In the genomic region with DNA sequence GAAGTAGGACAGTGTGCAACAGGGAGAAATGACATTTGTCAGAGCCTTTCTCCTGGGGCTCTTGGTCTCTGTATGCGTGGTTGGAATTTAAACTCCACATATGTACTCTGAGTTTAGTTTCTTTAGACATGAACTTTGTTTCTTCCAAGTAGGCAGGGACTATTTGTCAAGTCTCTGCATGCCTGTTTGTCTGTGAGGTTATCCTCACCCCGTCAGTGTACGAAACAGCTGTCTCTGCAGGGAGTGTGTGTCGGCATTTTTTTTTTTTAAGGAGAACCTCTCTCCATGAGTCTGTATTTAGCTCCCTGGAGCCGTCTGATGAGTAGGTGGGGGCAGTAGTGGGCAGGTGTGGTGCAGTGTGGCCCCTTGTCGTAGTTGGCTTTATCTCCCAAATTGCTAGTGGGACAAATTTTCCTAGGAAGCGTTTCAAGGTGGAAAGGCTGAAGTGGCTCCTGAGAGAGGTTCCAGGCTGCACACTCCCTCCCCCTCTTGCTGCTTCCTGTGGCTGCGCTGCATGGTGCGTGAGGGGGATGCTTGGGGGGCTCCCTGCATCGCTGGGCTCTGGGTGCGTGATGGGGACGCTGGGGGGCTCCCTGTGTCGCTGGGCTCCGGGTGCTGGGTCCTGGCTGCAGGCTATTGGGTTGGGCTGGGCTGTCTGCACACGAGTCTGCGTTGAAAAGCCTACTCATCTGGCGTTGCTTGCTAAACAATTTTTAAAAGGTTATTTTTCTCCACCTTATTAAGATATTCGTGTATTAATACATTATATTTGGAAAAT, we compare ENCODE assay signal across 16 cellular contexts. TPM values are rescaled to one million over a fixed set of nuclear protein-coding genes. Genes with fewer than 3 reads are reported as not detected.
DNase-seq lines count a peak whose midpoint lies in the region; ATAC-seq and TF ChIP-seq lines count a peak whose summit lies in the region.
"Had no signal": no experiment of that assay in that cellular context is flagged by ENCODE, and none has a peak within 500 bp of the region (broad histone marks: within the 10 kb centered on the region; RNA-seq: fewer than 3 reads in every experiment).

No MANE protein-coding gene starts in this region.

- DNase-seq in Right ventricle myocardium superior (no peak), left ventricle myocardium inferior (no peak), mesenteric fat pad (ENCODE audit: low spot score) (peak; percentile 83), thoracic aorta (ENCODE audit: low spot score) (no peak), cerebellar nuclear complex (lab: John Stamatoyannopoulos, UW) (no peak), posterior vena cava (ENCODE audit: low spot score) (no peak)
- DNase-seq in central memory CD8-positive, alpha-beta T cell (ENCODE audit: low spot score in 2 of 2), result no peak
- no peak for DNase-seq in CD4-positive, alpha-beta T cell
- DNase-seq: activated naive CD4-positive, alpha-beta T cell treated with anti-CD3 and anti-CD28 coated beads, Interleukin-2, amount 10 ng/mL, durations not matched to agents 7 days and 5 days; Kasumi-1; left colon; NCI-H187; NCI-H526 treated with DMSO at 0.1 percent for 48 hours; OCI-M1; retina; transverse colon had no signal

- POLR2A ChIA-PET in CD4-positive, alpha-beta T cell (lab: Charles Lee), result no interaction called here

- no peaks in the 10 kb centered on the region for H3K27me3 ChIP-seq in left ventricle myocardium inferior (ENCODE audit: low read depth)
- no peaks in the 10 kb centered on the region for H3K27me3 ChIP-seq in thoracic aorta (replicated peaks; ENCODE audit: insufficient read depth)
- H3K27me3 ChIP-seq in CD4-positive, alpha-beta T cell (ENCODE audit: control insufficient read depth, insufficient read depth, low read length), result no peaks in the 10 kb centered on the region
- H3K27me3 ChIP-seq: transverse colon had no signal

- no peak for TF ChIP-seq CTCF in left ventricle myocardium inferior (IDR thresholded peaks at IDR 0.05; ENCODE audit: borderline replicate concordance)
- TF ChIP-seq CTCF in thoracic aorta (IDR thresholded peaks at IDR 0.05), result no peak
- TF ChIP-seq CTCF in CD4-positive, alpha-beta T cell (IDR thresholded peaks at IDR 0.05), result no peak

- peak overlapping the region; percentile 70 for H3K27ac Mint-ChIP-seq in central memory CD8-positive, alpha-beta T cell (ENCODE audit: low read depth)
- H3K27ac Mint-ChIP-seq in CD4-positive, alpha-beta T cell, result no peak overlapping the region
- H3K27ac Mint-ChIP-seq: activated naive CD4-positive, alpha-beta T cell treated with anti-CD3 and anti-CD28 coated beads, Interleukin-2, amount 10 ng/mL, durations not matched to agents 7 days and 5 days had no signal

- CTCF ChIA-PET in CD4-positive, alpha-beta T cell (lab: Charles Lee), result no interaction called here

- peaks cover 56% of the 10 kb centered on the region for H3K4me1 ChIP-seq in left ventricle myocardium inferior
- H3K4me1 ChIP-seq in thoracic aorta (ENCODE audit: control insufficient read depth in 1 of 2, low read depth in 2 of 2), result peaks cover 53 to 87% of the 10 kb centered on the region in 2 donors

- H3K9me3 ChIP-seq in left ventricle myocardium inferior (replicated peaks), result no peaks in the 10 kb centered on the region
- H3K9me3 ChIP-seq in thoracic aorta, result no peaks in the 10 kb centered on the region
- no peaks in the 10 kb centered on the region for H3K9me3 ChIP-seq in CD4-positive, alpha-beta T cell (ENCODE audit: control insufficient read depth, low read length)
- H3K9me3 ChIP-seq: transverse colon had no signal

- H3K4me3 ChIP-seq in left ventricle myocardium inferior (no peak overlapping the region), thoracic aorta (peak overlapping the region; percentile 12)
- H3K4me3 ChIP-seq: transverse colon had no signal

- H3K36me3 Mint-ChIP-seq in central memory CD8-positive, alpha-beta T cell (ENCODE audit: insufficient read depth), result peaks cover 61% of the 10 kb centered on the region
- H3K36me3 Mint-ChIP-seq in CD4-positive, alpha-beta T cell (ENCODE audit: low read depth), result peaks cover 97% of the 10 kb centered on the region

- H3K27ac ChIP-seq in left ventricle myocardium inferior (replicated peaks) (no peak overlapping the region), thoracic aorta (peak overlapping the region; percentile 53 to 73)
- no peak overlapping the region for H3K27ac ChIP-seq in CD4-positive, alpha-beta T cell (ENCODE audit: low read depth, low read length)
- H3K27ac ChIP-seq: transverse colon had no signal

- no peaks in the 10 kb centered on the region for H3K27me3 Mint-ChIP-seq in central memory CD8-positive, alpha-beta T cell
- H3K27me3 Mint-ChIP-seq in CD4-positive, alpha-beta T cell, result no peaks in the 10 kb centered on the region
- H3K27me3 Mint-ChIP-seq: activated naive CD4-positive, alpha-beta T cell treated with anti-CD3 and anti-CD28 coated beads, Interleukin-2, amount 10 ng/mL, durations not matched to agents 7 days and 5 days had no signal

- ATAC-seq in Right ventricle myocardium superior (ENCODE audit: poor library complexity) (peak; percentile 5), thoracic aorta (ENCODE audit: insufficient number of reproducible peaks, low FRiP score, low read depth) (no peak)
- no peak for ATAC-seq in central memory CD8-positive, alpha-beta T cell (replicated peaks; ENCODE audit: extremely low read depth, poor library complexity, severe bottlenecking)
- ATAC-seq in CD4-positive, alpha-beta T cell (ENCODE audit: poor library complexity), result no peak
- ATAC-seq: left colon had no signal

- no peaks in the 10 kb centered on the region for H3K9me3 Mint-ChIP-seq in central memory CD8-positive, alpha-beta T cell
- no peaks in the 10 kb centered on the region for H3K9me3 Mint-ChIP-seq in CD4-positive, alpha-beta T cell
- H3K9me3 Mint-ChIP-seq: activated naive CD4-positive, alpha-beta T cell treated with anti-CD3 and anti-CD28 coated beads, Interleukin-2, amount 10 ng/mL, durations not matched to agents 7 days and 5 days had no signal

- H3K4me3 Mint-ChIP-seq in central memory CD8-positive, alpha-beta T cell, result no peak overlapping the region
- H3K4me3 Mint-ChIP-seq in CD4-positive, alpha-beta T cell, result no peak overlapping the region
- H3K4me3 Mint-ChIP-seq: activated naive CD4-positive, alpha-beta T cell treated with anti-CD3 and anti-CD28 coated beads, Interleukin-2, amount 10 ng/mL, durations not matched to agents 7 days and 5 days had no signal

- H3K4me1 Mint-ChIP-seq in central memory CD8-positive, alpha-beta T cell, result peaks cover 44% of the 10 kb centered on the region
- H3K4me1 Mint-ChIP-seq in CD4-positive, alpha-beta T cell (ENCODE audit: low read depth), result peaks cover 17% of the 10 kb centered on the region
- H3K4me1 Mint-ChIP-seq: activated naive CD4-positive, alpha-beta T cell treated with anti-CD3 and anti-CD28 coated beads, Interleukin-2, amount 10 ng/mL, durations not matched to agents 7 days and 5 days had no signal

- intact Hi-C loops in Right ventricle myocardium superior (cut with DNase I), result no loop called here
- intact Hi-C loops in left ventricle myocardium inferior (cut with micrococcal nuclease), result no loop called here
- intact Hi-C loops in CD4-positive, alpha-beta T cell (cut with DNase I, micrococcal nuclease), result no loop called here
- intact Hi-C loops in posterior vena cava (cut with DNase I), result no loop called here

- H3K36me3 ChIP-seq in left ventricle myocardium inferior (peaks cover 58% of the 10 kb centered on the region), thoracic aorta (peaks cover 14% of the 10 kb centered on the region)

RNA-seq across cellular contexts. Expression of gene NDEL1, which starts 29.9 kb away (rescaled TPM):
- 24.8 TPM for total RNA-seq in Right ventricle myocardium superior
- 25.0 TPM for total RNA-seq in left ventricle myocardium inferior
- 112 TPM for total RNA-seq in mesenteric fat pad
- total RNA-seq in thoracic aorta, result 100 to 1,000 TPM; 110 to 113 TPM
- total RNA-seq in CD4-positive, alpha-beta T cell, result 100 to 1,000 TPM; 300 to 313 TPM
- 10 to 100 TPM; 60.8 to 78.9 TPM for total RNA-seq in posterior vena cava

Comparison
In these comparisons a context has a peak if more than half of its experiments do, and no peak if none do; other contexts are left out.
1. H3K27ac ChIP-seq: peak in thoracic aorta (2 of 2); none in left ventricle myocardium inferior (single experiment) and CD4-positive, alpha-beta T cell (single experiment).